ENCODE assay signal across 8 cellular contexts in the genomic region with DNA sequence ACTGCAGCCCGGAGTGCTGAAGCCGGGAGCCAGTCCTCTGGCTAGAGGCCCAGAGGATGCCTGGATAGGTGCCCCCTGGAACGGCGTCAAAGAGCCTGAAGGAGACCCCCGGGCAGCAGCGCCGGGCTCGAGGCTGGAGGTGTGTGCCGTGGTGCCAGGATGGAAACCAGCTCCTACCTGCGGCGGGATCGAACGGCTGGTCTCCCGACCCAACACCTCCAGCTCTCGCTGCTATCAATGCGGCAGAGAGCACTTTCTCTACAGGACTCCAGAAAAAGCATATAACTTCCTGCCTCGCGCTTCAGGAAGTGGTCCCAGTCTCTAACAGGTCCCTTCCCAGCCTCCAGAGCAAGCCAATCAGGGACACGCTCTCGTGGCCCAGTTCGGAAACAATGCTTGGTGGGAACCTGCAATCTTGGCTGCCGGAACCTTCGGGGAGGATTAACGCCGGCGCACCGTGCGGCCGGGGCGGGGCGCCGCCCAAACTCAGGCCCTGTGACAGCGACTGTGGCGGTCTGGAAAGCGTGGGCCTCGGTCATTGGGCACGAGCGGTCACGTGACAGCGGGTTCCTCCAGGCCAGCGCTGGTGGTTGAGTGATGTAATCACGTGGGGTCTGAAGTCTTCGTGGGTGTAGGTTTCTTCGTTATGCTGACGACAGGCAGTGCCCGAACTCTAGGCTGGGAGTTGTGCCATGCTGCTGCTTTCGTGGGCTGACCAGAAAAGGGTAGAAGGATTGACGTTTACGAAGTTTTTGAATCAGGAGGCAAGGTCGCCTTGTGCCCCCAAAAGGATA. TPM values are rescaled to one million over a fixed set of nuclear protein-coding genes. Genes with fewer than 3 reads are reported as not detected.
DNase-seq lines count a peak whose midpoint lies in the region; ATAC-seq and TF ChIP-seq lines count a peak whose summit lies in the region.

A gene (minus strand): TSS at position 281 of the 794 bp plus-strand sequence. CDS start 430 bp downstream, outside the sequence.

- peaks cover 30 to 31% of the 10 kb centered on the region in 2 donors for H3K36me3 Mint-ChIP-seq in activated naive CD4-positive, alpha-beta T cell treated with anti-CD3 and anti-CD28 coated beads, Interleukin-2, amount 50 U/mL, for 72 hours

- H3K4me3 ChIP-seq in GM08714 (ENCODE audit: low read length) (peak within 1 kb of the TSS; percentile 76), suprapubic skin (peak within 1 kb of the TSS; percentile 92)

- H3K27ac Mint-ChIP-seq in activated naive CD4-positive, alpha-beta T cell treated with anti-CD3 and anti-CD28 coated beads, Interleukin-2, amount 50 U/mL, for 72 hours: peak within 1 kb of the TSS; percentile 97 to 98

- peak; percentile 99 for DNase-seq in NCI-H1092 treated with DMSO at 0.1 percent for 48 hours (lab: John Stamatoyannopoulos, UW)
- DNase-seq in SKM-1 (lab: John Stamatoyannopoulos, UW; ENCODE audit: unreplicated experiment): peak; percentile 100
- DNase-seq in activated naive CD4-positive, alpha-beta T cell treated with anti-CD3 and anti-CD28 coated beads, Interleukin-2, amount 50 U/mL, for 72 hours (ENCODE audit: low spot score in 2 of 2): peak; percentile 97 to 99
- peak; percentile 99 for DNase-seq in globus pallidus (ENCODE audit: low spot score)
- DNase-seq in nucleus accumbens (lab: John Stamatoyannopoulos, UW): peak; percentile 91 to 100 (median 99)
- peak; percentile 99 to 100 for DNase-seq in suprapubic skin (ENCODE audit: low spot score in 2 of 2)

- peaks cover 48% of the 10 kb centered on the region for H3K4me1 ChIP-seq in suprapubic skin

- no peaks in the 10 kb centered on the region for H3K9me3 Mint-ChIP-seq in activated naive CD4-positive, alpha-beta T cell treated with anti-CD3 and anti-CD28 coated beads, Interleukin-2, amount 50 U/mL, for 72 hours

- H3K27me3 ChIP-seq in suprapubic skin: no peaks in the 10 kb centered on the region

- no peaks in the 10 kb centered on the region for H3K36me3 ChIP-seq in suprapubic skin

- WGBS in suprapubic skin: 2% methylated on average over 47 of the region's 50 CpGs

- TF ChIP-seq POLR2A in suprapubic skin (IDR thresholded peaks at IDR 0.05): peak in 1 of 2 donors; percentile 52

- no peak for TF ChIP-seq EP300 in suprapubic skin (IDR thresholded peaks at IDR 0.05)

- H3K9me3 ChIP-seq in suprapubic skin: no peaks in the 10 kb centered on the region

- TF ChIP-seq CTCF in suprapubic skin (IDR thresholded peaks at IDR 0.05): no peak

- ATAC-seq in HG02610 (IDR thresholded peaks at IDR 0.05; ENCODE audit: unreplicated experiment): peak; percentile 93
- ATAC-seq in activated naive CD4-positive, alpha-beta T cell treated with anti-CD3 and anti-CD28 coated beads, Interleukin-2, amount 50 U/mL, for 72 hours: peak; percentile 93 to 94

- peak within 1 kb of the TSS; percentile 93 for H3K27ac ChIP-seq in suprapubic skin

RNA-seq across cellular contexts. Expression of the gene that starts here (rescaled TPM):
- 10 to 100 TPM; 23.5 to 25.1 TPM for total RNA-seq in activated naive CD4-positive, alpha-beta T cell treated with anti-CD3 and anti-CD28 coated beads, Interleukin-2, amount 50 U/mL, for 72 hours
- 10 to 100 TPM; 21.2 to 25.4 (median 22.9) TPM for total RNA-seq in suprapubic skin

Comparison
In these comparisons a context has a peak if more than half of its experiments do, and no peak if none do; other contexts are left out.
1. Peak in every context shown above with its lines: DNase-seq, ATAC-seq, H3K4me3 ChIP-seq and H3K27ac ChIP-seq.